Comparison of ENCODE assay signal across 1 cellular context in genomic region chr6:126195625-126196236, GRCh38.
TF ChIP-seq lines count a peak whose summit lies in the region.

No MANE protein-coding gene starts in this region.

TF ChIP-seq in K562, 482 proteins besides CTCF, POLR2A, EP300 and RAD21 (continued from another document and continues in another):
- TF ChIP-seq ZNF318 (IDR thresholded peaks at IDR 0.05; ENCODE audit: borderline replicate concordance in 1 of 2, low read depth in 1 of 2) = no peak
- TF ChIP-seq ZNF3 (CRISPR knock-in tag; IDR thresholded peaks at IDR 0.05) = no peak
- TF ChIP-seq ZNF23 (CRISPR knock-in tag; IDR thresholded peaks at IDR 0.05) = no peak
- TF ChIP-seq ZNF24 (IDR thresholded peaks at IDR 0.05) = no peak
- no peak for TF ChIP-seq GABPA (tag; conservative IDR thresholded peaks at IDR 0.05; ENCODE audit: low read depth)
- TF ChIP-seq CBFA2T2 (conservative IDR thresholded peaks at IDR 0.05) = peak; percentile 25; the same call in 1 of the 2 replicates
- no peak for TF ChIP-seq PRPF4 (IDR thresholded peaks at IDR 0.05; ENCODE audit: insufficient read depth, low read depth, low read length, poor library complexity, severe bottlenecking)
- no peak for TF ChIP-seq ZNF121 (CRISPR knock-in tag; conservative IDR thresholded peaks at IDR 0.05)
- no peak for TF ChIP-seq CSDE1 (IDR thresholded peaks at IDR 0.05)
- no peak for TF ChIP-seq ATF6 (CRISPR knock-in tag; IDR thresholded peaks at IDR 0.05)
- no peak for TF ChIP-seq MAFG (tag; conservative IDR thresholded peaks at IDR 0.05)
- TF ChIP-seq MYBL2 (IDR thresholded peaks at IDR 0.05; ENCODE audit: low read depth) = 0 out of 2 replicates have a peak, but pooled peaks have one; percentile 34
- no peak for TF ChIP-seq MYBL2 (CRISPR knock-in tag; IDR thresholded peaks at IDR 0.05; ENCODE audit: borderline replicate concordance)
- TF ChIP-seq ZNF518B (CRISPR knock-in tag; IDR thresholded peaks at IDR 0.05) = no peak
- 0 out of 2 replicates have a peak, but pooled peaks have one; percentile 11 for TF ChIP-seq NFIC (IDR thresholded peaks at IDR 0.05)
- TF ChIP-seq RBM34 (IDR thresholded peaks at IDR 0.05; ENCODE audit: borderline replicate concordance, insufficient read depth, low read length) = no peak
- TF ChIP-seq NFRKB (IDR thresholded peaks at IDR 0.05; ENCODE audit: low read depth) = no peak
- TF ChIP-seq HMBOX1 (IDR thresholded peaks at IDR 0.05) = no peak
- TF ChIP-seq ARHGAP35 (IDR thresholded peaks at IDR 0.05; ENCODE audit: partially characterized antibody) = no peak
- TF ChIP-seq NCOR1 (IDR thresholded peaks at IDR 0.05) = peak; percentile 33; the same call in 1 of the 2 replicates
- no peak for TF ChIP-seq E2F8 (IDR thresholded peaks at IDR 0.05; ENCODE audit: low read depth, partially characterized antibody)
- TF ChIP-seq SOX6 (IDR thresholded peaks at IDR 0.05) = no peak; the same call in 1 of the 2 replicates
- TF ChIP-seq CBX3 (IDR thresholded peaks at IDR 0.05; ENCODE audit: borderline replicate concordance in 1 of 2, low read length in 2 of 2) = 0 out of 3 replicates have a peak, but pooled peaks of 1 of the 2 experiments have one; percentile 30
- peak; percentile 42 to 64; a peak in 2 of 4 replicates for TF ChIP-seq TRIM24 (IDR thresholded peaks at IDR 0.05)
- TF ChIP-seq ZNF449 (CRISPR knock-in tag; IDR thresholded peaks at IDR 0.05) = no peak
- peak; percentile 47; the same call in 1 of the 2 replicates for TF ChIP-seq CC2D1A (IDR thresholded peaks at IDR 0.05)
- no peak for TF ChIP-seq POLR2AphosphoS5 (IDR thresholded peaks at IDR 0.05; ENCODE audit: control insufficient read depth, insufficient read depth, low read depth, low read length)
- no peak for TF ChIP-seq RBM17 (IDR thresholded peaks at IDR 0.05; ENCODE audit: borderline replicate concordance, low read depth, low read length)
- no peak for TF ChIP-seq CTCFL (IDR thresholded peaks at IDR 0.05; ENCODE audit: borderline replicate concordance, insufficient read depth, low read depth, low read length, poor library complexity, severe bottlenecking)
- TF ChIP-seq HNRNPUL1 (IDR thresholded peaks at IDR 0.05; ENCODE audit: low read length) = no peak
- no peak for TF ChIP-seq ZNF175 (CRISPR knock-in tag; IDR thresholded peaks at IDR 0.05; ENCODE audit: low read depth)
- no peak for TF ChIP-seq PYGO2 (tag; IDR thresholded peaks at IDR 0.05)
- TF ChIP-seq ZNF764 (CRISPR knock-in tag; IDR thresholded peaks at IDR 0.05; ENCODE audit: low read depth) = no peak
- peak; percentile 65 for TF ChIP-seq TAL1 (IDR thresholded peaks at IDR 0.05)
- TF ChIP-seq CBX1 (IDR thresholded peaks at IDR 0.05; ENCODE audit: low read depth) = no peak
- no peak for TF ChIP-seq KLF16 (IDR thresholded peaks at IDR 0.05)
- TF ChIP-seq POLR2B (IDR thresholded peaks at IDR 0.05; ENCODE audit: low read depth, partially characterized antibody) = no peak
- peak; percentile 46; the same call in 1 of the 2 replicates for TF ChIP-seq JUND (IDR thresholded peaks at IDR 0.05; ENCODE audit: borderline replicate concordance, low read depth, low read length)
- peak; percentile 81 for TF ChIP-seq JUND (tag; IDR thresholded peaks at IDR 0.05; ENCODE audit: borderline replicate concordance, low read depth, low read length)
